ENCODE assay signal across 8 cellular contexts in genomic region chr18:63320041-63320689, GRCh38. TPM values are rescaled to one million over a fixed set of nuclear protein-coding genes. Genes with fewer than 3 reads are reported as not detected.
A peak's percentile ranks its signal among the peaks of the same experiment; 100 is the strongest.
DNase-seq lines count a peak whose midpoint lies in the region; FAIRE-seq and TF ChIP-seq lines count a peak whose summit lies in the region.

No MANE protein-coding gene starts in this region.

- no peak for TF ChIP-seq EP300 in suprapubic skin (IDR thresholded peaks at IDR 0.05)

- H3K9me3 ChIP-seq in GM23248 (ENCODE audit: low read depth) (no peaks in the 10 kb centered on the region), suprapubic skin (no peaks in the 10 kb centered on the region)

- peak; percentile 83 for DNase-seq in EH (ENCODE audit: low read depth)
- peak; percentile 83 for DNase-seq in GM23248
- DNase-seq in Kasumi-1 (lab: John Stamatoyannopoulos, UW), result peak; percentile 90 to 92
- DNase-seq in SIG-M5 treated with dmso at 0.1 percent for 504 hours (lab: John Stamatoyannopoulos, UW; ENCODE audit: unreplicated experiment), result peak; percentile 94
- peak; percentile 79 for DNase-seq in activated gamma-delta T cell treated with anti-CD3 and anti-CD28 coated beads, Interleukin-2, amount 50 U/mL, for 16 hours (ENCODE audit: low read depth)
- peak; percentile 84 to 89 for DNase-seq in frontal cortex (ENCODE audit: low spot score in 2 of 2)
- DNase-seq in nucleus accumbens (lab: John Stamatoyannopoulos, UW), result peak; percentile 13 to 89 (median 76)
- DNase-seq in suprapubic skin (ENCODE audit: low spot score in 2 of 2), result peak; percentile 90 to 91

- H3K4me1 ChIP-seq in GM23248 (ENCODE audit: insufficient read depth), result peaks cover 8% of the 10 kb centered on the region; the same call in 1 of the 2 replicates
- H3K4me1 ChIP-seq in suprapubic skin, result peaks cover 53% of the 10 kb centered on the region

- no peak for FAIRE-seq in frontal cortex (lab: Jason Lieb, UNC)

- no peaks in the 10 kb centered on the region for H3K9me2 ChIP-seq in GM23248 (ENCODE audit: insufficient read depth)

- H3K27me3 ChIP-seq in GM23248 (replicated peaks; ENCODE audit: insufficient read depth) (no peaks in the 10 kb centered on the region), suprapubic skin (no peaks in the 10 kb centered on the region)

- TF ChIP-seq POLR2A in suprapubic skin (IDR thresholded peaks at IDR 0.05), result no peak

- peak overlapping the region; percentile 72 for H3K9ac ChIP-seq in GM23248

- H3F3A ChIP-seq in GM23248 (ENCODE audit: insufficient read depth), result peaks cover 20% of the 10 kb centered on the region; the same call in 1 of the 2 replicates

- no peaks in the 10 kb centered on the region for H3K79me2 ChIP-seq in GM23248 (ENCODE audit: insufficient read depth)

- H3K4me3 ChIP-seq in GM23248, result peak overlapping the region; percentile 77
- H3K4me3 ChIP-seq in suprapubic skin, result peak overlapping the region; percentile 81

- H3K4me2 ChIP-seq in GM23248 (ENCODE audit: unreplicated experiment), result peak overlapping the region; percentile 32

- no peak overlapping the region for H3K27ac ChIP-seq in GM23248
- peak overlapping the region; percentile 85 for H3K27ac ChIP-seq in suprapubic skin

- 2 to 3% methylated on average over 6 to 72 of the region's 94 CpGs for WGBS in GM23248 (ENCODE audit: low coverage in 1 of 2, low lambda C conversion rate in 2 of 2, missing lambda C conversion rate in 2 of 2), 2 experiments
- 0% methylated on average over 12 of the region's 94 CpGs for WGBS in suprapubic skin

- H4K20me1 ChIP-seq in GM23248 (ENCODE audit: insufficient read depth), result no peaks in the 10 kb centered on the region

- no peak for TF ChIP-seq CTCF in suprapubic skin (IDR thresholded peaks at IDR 0.05)

- in situ Hi-C loops in GM23248 (cut with MboI), result loop anchor here (5.0 kb wide), 1 partner anchor 303 kb away; no protein-coding TSS in a partner anchor

- H3K36me3 ChIP-seq in GM23248 (ENCODE audit: low read depth) (no peaks in the 10 kb centered on the region), suprapubic skin (no peaks in the 10 kb centered on the region)

- peak overlapping the region; percentile 67 for H2AFZ ChIP-seq in GM23248

RNA-seq across cellular contexts. Expression of gene BCL2, which starts 0.6 kb away (rescaled TPM):
- total RNA-seq in GM23248 (2014; rRNA removed; shearing (Covaris generic)), result 1.0 and 1.5 TPM in 2 replicates
- polyA plus RNA-seq in GM23248 (2016; fragmentation: Nextera tagmentation; extraction: Ambion mirVana), result 0.30 and 0.39 TPM in 2 replicates
- total RNA-seq in frontal cortex, result 17.9 TPM
- 10 to 100 TPM; 10.7 to 37.3 (median 24.2) TPM for total RNA-seq in suprapubic skin

RNA-seq across cellular contexts. Expression of gene KDSR, which starts 46.8 kb away (rescaled TPM):
- 30.7 and 31.2 TPM in 2 replicates for total RNA-seq in GM23248 (2014; rRNA removed; shearing (Covaris generic))
- 54.7 and 55.1 TPM in 2 replicates for polyA plus RNA-seq in GM23248 (2016; fragmentation: Nextera tagmentation; extraction: Ambion mirVana)
- total RNA-seq in frontal cortex (12.2 TPM), suprapubic skin (100 to 1,000 TPM in 1 of 4 donors, 10 to 100 TPM in 3; 65.4 to 115 (median 79.7) TPM)
